In the genomic region with DNA sequence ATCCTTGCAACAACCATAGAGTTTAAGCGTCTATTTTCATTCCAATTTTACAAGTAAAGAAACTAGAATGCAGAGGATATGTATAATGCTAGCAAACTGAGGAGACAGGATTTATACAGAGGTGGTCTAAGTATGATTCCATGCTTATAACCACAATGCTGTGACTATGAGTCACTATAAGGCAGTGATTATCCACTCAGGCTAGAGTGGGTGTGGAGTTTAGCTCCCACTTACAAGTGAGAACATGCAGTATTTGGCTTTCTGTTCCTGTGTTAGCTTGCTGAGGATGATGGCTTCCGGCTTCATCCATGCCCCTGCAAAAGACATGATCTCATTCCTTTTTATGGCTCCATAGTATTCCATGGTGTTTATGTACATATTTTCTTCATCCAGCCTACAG, we compare ENCODE assay signal across 25 cellular contexts. TPM values are rescaled to one million over a fixed set of nuclear protein-coding genes. Genes with fewer than 3 reads are reported as not detected.
A peak's percentile ranks its signal among the peaks of the same experiment; 100 is the strongest.
DNase-seq lines count a peak whose midpoint lies in the region; ATAC-seq and TF ChIP-seq lines count a peak whose summit lies in the region.
"Had no signal": no experiment of that assay in that cellular context is flagged by ENCODE, and none has a peak within 500 bp of the region (broad histone marks: within the 10 kb centered on the region; RNA-seq: fewer than 3 reads in every experiment).

No MANE protein-coding gene starts in this region.

- POLR2A ChIA-PET in A673 (lab: Charles Lee; ENCODE audit: low non-redundant PET), result no interaction called here

- H3K27ac ChIP-seq in A673 (ENCODE audit: low read depth, low read length, poor library complexity, severe bottlenecking), result no peak overlapping the region
- H3K27ac ChIP-seq: adrenal gland; BLaER1 treated with 17β-estradiol and CSF1 and Interleukin-3, amounts not matched to agents 10 nM and 100 nM; esophagus muscularis mucosa; thyroid gland had no signal

- no peaks in the 10 kb centered on the region for H3K36me3 ChIP-seq in A673 (ENCODE audit: insufficient read depth, low read length, poor library complexity, severe bottlenecking)
- H3K36me3 ChIP-seq: adrenal gland; BLaER1 treated with 17β-estradiol and CSF1 and Interleukin-3, amounts not matched to agents 10 nM and 100 nM; esophagus muscularis mucosa; thyroid gland had no signal

- peak; percentile 2 for DNase-seq in Ammon's horn (ENCODE audit: low spot score)
- peak; percentile 19 for DNase-seq in NCI-H226
- DNase-seq in cardiac fibroblast (ENCODE audit: low read depth in 2 of 2), result peak; percentile 1 to 42
- peak; percentile 50 for DNase-seq in fibroblast of the aortic adventitia (ENCODE audit: low read depth)
- no peak for DNase-seq in cerebellar cortex (ENCODE audit: low spot score)
- DNase-seq in A673 (ENCODE audit: low spot score), result no peak
- DNase-seq: ACHN; activated CD4-positive, alpha-beta T cell treated with anti-CD3 and anti-CD28 coated beads for 36 hours; activated CD8-positive, alpha-beta T cell treated with anti-CD3 and anti-CD28 coated beads, Interleukin-2, amount 10 ng/mL, durations not matched to agents 7 days and 5 days; activated naive CD4-positive, alpha-beta T cell treated with anti-CD3 and anti-CD28 coated beads for 36 hours; adrenal gland; cortex of kidney; DMS153; effector memory CD4-positive, alpha-beta T cell; NCI-H2081; NCI-H526 treated with DMSO at 0.1 percent for 48 hours; PC-3; Right ventricle myocardium superior; stimulated activated CD4-positive, alpha-beta T cell treated with anti-CD3 and anti-CD28 coated beads, Interleukin-4, amount 100 ng/mL, for 24 hours; thyroid gland had no signal

- H3K4me3 ChIP-seq in cardiac fibroblast (replicated peaks in 1 of 2; ENCODE audit: low read depth in 2 of 2, low read length in 2 of 2) (no peak overlapping the region), fibroblast of the aortic adventitia (ENCODE audit: low read depth, low read length) (no peak overlapping the region), A673 (ENCODE audit: low read depth, low read length, poor library complexity, severe bottlenecking) (no peak overlapping the region)
- H3K4me3 ChIP-seq: adrenal gland; BLaER1 treated with 17β-estradiol and CSF1 and Interleukin-3, amounts not matched to agents 10 nM and 100 nM; esophagus muscularis mucosa; thyroid gland had no signal

- CTCF ChIA-PET in A673 (lab: Charles Lee), result no interaction called here

- intact Hi-C loops in A673 (cut with micrococcal nuclease; ENCODE audit: unreplicated experiment), result no loop called here

- no peaks in the 10 kb centered on the region for H3K4me1 ChIP-seq in A673 (ENCODE audit: insufficient read depth, low read length, poor library complexity, severe bottlenecking)
- H3K4me1 ChIP-seq: adrenal gland, esophagus muscularis mucosa, thyroid gland had no signal

- no peaks in the 10 kb centered on the region for H3K9me3 ChIP-seq in A673 (ENCODE audit: low read depth, low read length, poor library complexity, severe bottlenecking)
- H3K9me3 ChIP-seq: adrenal gland; BLaER1 treated with 17β-estradiol and CSF1 and Interleukin-3, amounts not matched to agents 10 nM and 100 nM; esophagus muscularis mucosa; thyroid gland had no signal

- BruUV-seq in A673 (replicated peaks; lab: Mats Ljungman, UMichigan), result no TSS peak

- TF ChIP-seq CTCF in cardiac fibroblast (IDR thresholded peaks at IDR 0.05; ENCODE audit: low read depth, low read length) (no peak), fibroblast of the aortic adventitia (IDR thresholded peaks at IDR 0.05; ENCODE audit: insufficient read depth, low read length) (no peak), A673 (conservative IDR thresholded peaks at IDR 0.05; ENCODE audit: low read depth, low read length) (no peak)

- ATAC-seq in HG03095 (IDR thresholded peaks at IDR 0.05; ENCODE audit: unreplicated experiment), result no peak
- no peak for ATAC-seq in HG02938 (IDR thresholded peaks at IDR 0.05; ENCODE audit: unreplicated experiment)
- ATAC-seq: activated CD4-positive, alpha-beta T cell treated with anti-CD3 and anti-CD28 coated beads for 36 hours; activated CD8-positive, alpha-beta T cell treated with anti-CD3 and anti-CD28 coated beads, Interleukin-2, amount 10 ng/mL, durations not matched to agents 7 days and 5 days; PC-3 had no signal

- H3K27me3 ChIP-seq in A673 (replicated peaks; ENCODE audit: insufficient read depth, low read depth, low read length, poor library complexity), result no peaks in the 10 kb centered on the region
- H3K27me3 ChIP-seq: esophagus muscularis mucosa, thyroid gland had no signal

RNA-seq across cellular contexts. Expression of a gene that starts 41.6 kb away (rescaled TPM):
- total RNA-seq in fibroblast of the aortic adventitia (ENCODE audit: low replicate concordance) (9.2 and 28.1 TPM in 2 replicates), A673 (2021) (0.09 TPM in 1 of 2 replicates, not detected in the other)
- total RNA-seq: M059J, PC-3 had no signal

Comparison
In these comparisons a context has a peak if more than half of its experiments do, and no peak if none do; other contexts are left out.
1. DNase-seq: peak in Ammon's horn (single experiment), NCI-H226 (single experiment), cardiac fibroblast (2 of 2) and fibroblast of the aortic adventitia (single experiment); none in cerebellar cortex (single experiment) and A673 (single experiment).